ENCODE assay signal across 2 cellular contexts in genomic region chr22:20313306-20314077, GRCh38.
TF ChIP-seq lines count a peak whose summit lies in the region.
"Not testable (repeated sequence)": the region's sequence is repeated elsewhere in the genome, so short reads cannot be mapped to it uniquely, and the experiment has no call there.

No MANE protein-coding gene starts in this region.

TF ChIP-seq in K562, 482 proteins besides CTCF, POLR2A, EP300 and RAD21:
- peak; percentile 36 for TF ChIP-seq CTCFL (IDR thresholded peaks at IDR 0.05; ENCODE audit: borderline replicate concordance, insufficient read depth, low read depth, low read length, poor library complexity, severe bottlenecking)
- 0 out of 2 replicates have a peak, but pooled peaks have one; percentile 45 for TF ChIP-seq ARID3B (CRISPR knock-in tag; IDR thresholded peaks at IDR 0.05; ENCODE audit: borderline replicate concordance)
- 0 out of 2 replicates have a peak, but pooled peaks have one; percentile 8 for TF ChIP-seq CEBPG (CRISPR knock-in tag; IDR thresholded peaks at IDR 0.05)
- not testable (repeated sequence) for TF ChIP-seq CEBPG (tag; conservative IDR thresholded peaks at IDR 0.05 in 1 of 2, IDR thresholded peaks at IDR 0.05 in 1 of 2); ETV6 (IDR thresholded peaks at IDR 0.05; ENCODE audit: borderline replicate concordance in 1 of 2, low read depth in 2 of 2, low read length in 1 of 2)
- 0 out of 4 replicates have a peak, but pooled peaks of 1 of the 2 experiments have one; percentile 35 for TF ChIP-seq MAZ (CRISPR knock-in tag; conservative IDR thresholded peaks at IDR 0.05 in 1 of 2, IDR thresholded peaks at IDR 0.05 in 1 of 2)
- TF ChIP-seq ETV6 (CRISPR knock-in tag; IDR thresholded peaks at IDR 0.05; ENCODE audit: borderline replicate concordance): 0 out of 2 replicates have a peak, but pooled peaks have one; percentile 22
- 0 out of 2 replicates have a peak, but pooled peaks have one; percentile 24 for TF ChIP-seq ZNF133 (CRISPR knock-in tag; IDR thresholded peaks at IDR 0.05)

TF ChIP-seq in HepG2, 621 proteins besides CTCF, POLR2A, EP300 and RAD21:
- 0 out of 2 replicates have a peak, but pooled peaks have one; percentile 12 for TF ChIP-seq STAG1 (CRISPR knock-in tag; IDR thresholded peaks at IDR 0.05)
- TF ChIP-seq ZNF263 (CRISPR knock-in tag; IDR thresholded peaks at IDR 0.05): peak; percentile 65; the same call in 1 of the 2 replicates
